1 cellular context compared by ENCODE assay signal in genomic region chr12:108107293-108107692, GRCh38.
TF ChIP-seq lines count a peak whose summit lies in the region.

No MANE protein-coding gene starts in this region.

TF ChIP-seq in K562, 482 proteins besides CTCF, POLR2A, EP300 and RAD21:
- TF ChIP-seq ZNF512 (tag; IDR thresholded peaks at IDR 0.05) (peak; percentile 34; the same call in 1 of the 2 replicates), MGA (IDR thresholded peaks at IDR 0.05) (0 out of 2 replicates have a peak, but pooled peaks have one; percentile 36), CREB1 (IDR thresholded peaks at IDR 0.05) (no peak), CREB1 (CRISPR knock-in tag; IDR thresholded peaks at IDR 0.05) (no peak)
